Comparison of ENCODE assay signal across 1 cellular context in the genomic region with DNA sequence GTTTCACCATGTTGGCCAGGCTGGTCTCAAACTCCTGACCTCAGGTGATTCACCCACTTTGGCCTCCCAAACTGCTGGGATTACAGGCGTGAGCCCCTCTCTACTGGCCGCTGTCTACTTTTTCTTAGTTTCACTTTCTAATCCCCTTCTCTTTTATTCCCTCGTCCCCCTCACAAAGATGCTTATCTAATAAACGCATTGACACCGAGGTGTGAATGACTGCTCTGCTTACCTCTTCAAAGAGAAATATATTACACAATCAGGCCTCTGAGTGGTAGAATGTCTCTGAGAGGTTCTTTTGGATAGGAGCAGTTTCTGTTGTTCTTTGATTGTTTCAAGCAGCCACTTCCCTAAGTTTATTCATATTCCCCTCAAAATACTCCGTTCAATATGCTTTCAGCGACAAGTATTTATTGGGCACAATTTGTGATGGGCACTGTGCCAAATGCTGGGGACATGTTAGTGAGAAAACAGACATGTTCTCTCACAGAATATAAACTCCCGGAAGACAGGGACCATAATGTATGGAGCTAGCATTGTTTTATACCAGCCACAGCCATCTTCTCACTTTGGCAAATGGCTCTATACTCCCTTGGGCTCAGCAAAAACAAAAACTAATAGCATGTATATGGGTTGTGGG.
TF ChIP-seq lines count a peak whose summit lies in the region.

No MANE protein-coding gene starts in this region.

TF ChIP-seq in K562, 482 proteins besides CTCF, POLR2A, EP300 and RAD21 (continued from another document):
- no peak for TF ChIP-seq ZNF146 (CRISPR knock-in tag; IDR thresholded peaks at IDR 0.05; ENCODE audit: unreplicated experiment)
- peak; percentile 59 for TF ChIP-seq NFIC (IDR thresholded peaks at IDR 0.05)
